ENCODE assay signal across 1 cellular context in the genomic region with DNA sequence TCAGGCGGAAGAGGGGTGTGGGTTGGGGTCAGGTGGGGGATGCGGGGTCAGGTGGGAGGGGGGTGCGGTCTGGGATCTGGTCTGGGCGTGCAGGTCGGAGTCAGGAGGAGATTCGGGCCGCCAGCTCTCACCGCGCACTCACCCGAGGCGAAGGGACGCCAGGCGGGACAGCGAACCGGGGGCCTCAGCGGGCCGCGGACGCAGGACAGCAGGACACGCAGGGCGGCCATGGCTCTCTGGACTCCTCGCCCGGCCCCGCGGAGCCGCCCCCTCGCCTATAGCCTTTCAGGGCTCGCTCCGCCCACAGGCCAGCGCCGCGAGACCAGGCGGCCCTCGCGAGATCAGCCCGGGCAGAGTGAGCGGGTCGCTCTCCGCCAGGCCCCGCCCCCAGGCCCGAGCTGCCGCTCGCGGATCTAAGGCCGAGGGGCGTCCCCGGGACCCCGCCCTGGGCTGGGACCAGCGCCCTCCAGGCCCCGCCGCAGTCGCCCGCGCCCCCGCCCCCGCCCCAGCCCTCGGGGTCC.
TF ChIP-seq lines count a peak whose summit lies in the region.

A gene (minus strand): TSS at position 251 of the 521 bp plus-strand sequence. CDS start 21 bp downstream, at position 230.

TF ChIP-seq in HEK293, 187 proteins besides CTCF, POLR2A, EP300 and RAD21 (continued from another document and continues in another):
- TF ChIP-seq, protein P1, sequence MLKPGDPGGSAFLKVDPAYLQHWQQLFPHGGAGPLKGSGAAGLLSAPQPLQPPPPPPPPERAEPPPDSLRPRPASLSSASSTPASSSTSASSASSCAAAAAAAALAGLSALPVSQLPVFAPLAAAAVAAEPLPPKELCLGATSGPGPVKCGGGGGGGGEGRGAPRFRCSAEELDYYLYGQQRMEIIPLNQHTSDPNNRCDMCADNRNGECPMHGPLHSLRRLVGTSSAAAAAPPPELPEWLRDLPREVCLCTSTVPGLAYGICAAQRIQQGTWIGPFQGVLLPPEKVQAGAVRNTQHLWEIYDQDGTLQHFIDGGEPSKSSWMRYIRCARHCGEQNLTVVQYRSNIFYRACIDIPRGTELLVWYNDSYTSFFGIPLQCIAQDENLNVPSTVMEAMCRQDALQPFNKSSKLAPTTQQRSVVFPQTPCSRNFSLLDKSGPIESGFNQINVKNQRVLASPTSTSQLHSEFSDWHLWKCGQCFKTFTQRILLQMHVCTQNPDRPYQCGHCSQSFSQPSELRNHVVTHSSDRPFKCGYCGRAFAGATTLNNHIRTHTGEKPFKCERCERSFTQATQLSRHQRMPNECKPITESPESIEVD (tag by site-specific recombination; IDR thresholded peaks at IDR 0.05), result no peak
- TF ChIP-seq, protein P2, sequence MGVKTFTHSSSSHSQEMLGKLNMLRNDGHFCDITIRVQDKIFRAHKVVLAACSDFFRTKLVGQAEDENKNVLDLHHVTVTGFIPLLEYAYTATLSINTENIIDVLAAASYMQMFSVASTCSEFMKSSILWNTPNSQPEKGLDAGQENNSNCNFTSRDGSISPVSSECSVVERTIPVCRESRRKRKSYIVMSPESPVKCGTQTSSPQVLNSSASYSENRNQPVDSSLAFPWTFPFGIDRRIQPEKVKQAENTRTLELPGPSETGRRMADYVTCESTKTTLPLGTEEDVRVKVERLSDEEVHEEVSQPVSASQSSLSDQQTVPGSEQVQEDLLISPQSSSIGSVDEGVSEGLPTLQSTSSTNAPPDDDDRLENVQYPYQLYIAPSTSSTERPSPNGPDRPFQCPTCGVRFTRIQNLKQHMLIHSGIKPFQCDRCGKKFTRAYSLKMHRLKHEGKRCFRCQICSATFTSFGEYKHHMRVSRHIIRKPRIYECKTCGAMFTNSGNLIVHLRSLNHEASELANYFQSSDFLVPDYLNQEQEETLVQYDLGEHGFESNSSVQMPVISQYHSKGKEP (tag by site-specific recombination; IDR thresholded peaks at IDR 0.05), result no peak
- TF ChIP-seq ZNF596 (tag by site-specific recombination; IDR thresholded peaks at IDR 0.05) (no peak), ZFP41 (tag by site-specific recombination; IDR thresholded peaks at IDR 0.05; ENCODE audit: borderline replicate concordance) (no peak), ZNF202 (tag by site-specific recombination; IDR thresholded peaks at IDR 0.05; ENCODE audit: borderline replicate concordance) (no peak), ZNF391 (tag by site-specific recombination; IDR thresholded peaks at IDR 0.05; ENCODE audit: borderline replicate concordance, low read depth) (0 out of 2 replicates have a peak, but pooled peaks have one; percentile 32), FEZF1 (tag by site-specific recombination; IDR thresholded peaks at IDR 0.05) (no peak), ZNF501 (tag by site-specific recombination; IDR thresholded peaks at IDR 0.05) (no peak), RBAK (tag by site-specific recombination; IDR thresholded peaks at IDR 0.05) (no peak), BCL11B (tag by site-specific recombination; IDR thresholded peaks at IDR 0.05; ENCODE audit: low read depth) (peak; percentile 94), ZNF157 (tag by site-specific recombination; IDR thresholded peaks at IDR 0.05) (no peak), ZNF10 (tag by site-specific recombination; IDR thresholded peaks at IDR 0.05) (no peak), ZNF404 (tag by site-specific recombination; IDR thresholded peaks at IDR 0.05) (no peak), ZNF394 (tag by site-specific recombination; IDR thresholded peaks at IDR 0.05; ENCODE audit: borderline replicate concordance) (no peak), ZNF530 (tag by site-specific recombination; IDR thresholded peaks at IDR 0.05; ENCODE audit: low read depth) (no peak), ZNF561 (tag by site-specific recombination; IDR thresholded peaks at IDR 0.05; ENCODE audit: borderline replicate concordance) (peak; percentile 51; the same call in 1 of the 2 replicates), KLF16 (tag by site-specific recombination; IDR thresholded peaks at IDR 0.05) (peak; percentile 97), ZNF521 (tag by site-specific recombination; IDR thresholded peaks at IDR 0.05) (no peak), ZNF114 (tag by site-specific recombination; IDR thresholded peaks at IDR 0.05) (no peak), ZNF600 (tag by site-specific recombination; IDR thresholded peaks at IDR 0.05) (no peak), ZNF223 (tag by site-specific recombination; IDR thresholded peaks at IDR 0.05) (no peak), ZNF426 (tag by site-specific recombination; IDR thresholded peaks at IDR 0.05) (no peak), ZNF677 (tag by site-specific recombination; IDR thresholded peaks at IDR 0.05) (no peak), ZFP69B (tag by site-specific recombination; IDR thresholded peaks at IDR 0.05) (no peak), ZNF19 (tag by site-specific recombination; IDR thresholded peaks at IDR 0.05; ENCODE audit: low read depth) (no peak), KLF9 (tag by site-specific recombination; IDR thresholded peaks at IDR 0.05; ENCODE audit: low read depth) (peak; percentile 90), ZNF658 (tag by site-specific recombination; IDR thresholded peaks at IDR 0.05) (no peak), ZNF473 (tag by site-specific recombination; IDR thresholded peaks at IDR 0.05) (no peak), SCRT2 (tag by site-specific recombination; IDR thresholded peaks at IDR 0.05) (no peak), KLF8 (tag by site-specific recombination; IDR thresholded peaks at IDR 0.05) (peak; percentile 85; the same call in 1 of the 2 replicates), ZNF514 (tag by site-specific recombination; IDR thresholded peaks at IDR 0.05) (no peak), ZNF335 (tag by site-specific recombination; conservative IDR thresholded peaks at IDR 0.05) (no peak; the same call in none of the 2 replicates), ZNF843 (tag by site-specific recombination; IDR thresholded peaks at IDR 0.05) (peak; percentile 26; the same call in 1 of the 2 replicates), ZNF2 (tag by site-specific recombination; IDR thresholded peaks at IDR 0.05) (no peak), ZNF585B (tag by site-specific recombination; IDR thresholded peaks at IDR 0.05) (no peak), ZNF624 (tag by site-specific recombination; IDR thresholded peaks at IDR 0.05) (no peak), YY2 (tag by site-specific recombination; IDR thresholded peaks at IDR 0.05) (peak; percentile 69), BCL11A (tag by site-specific recombination; IDR thresholded peaks at IDR 0.05; ENCODE audit: low read depth) (peak; percentile 53), ZBTB1 (tag by site-specific recombination; IDR thresholded peaks at IDR 0.05) (peak; percentile 64; the same call in 1 of the 2 replicates), ZNF184 (tag by site-specific recombination; IDR thresholded peaks at IDR 0.05) (no peak), EGR2 (tag by site-specific recombination; IDR thresholded peaks at IDR 0.05; ENCODE audit: low read depth) (peak; percentile 69)
- TF ChIP-seq, protein P3, sequence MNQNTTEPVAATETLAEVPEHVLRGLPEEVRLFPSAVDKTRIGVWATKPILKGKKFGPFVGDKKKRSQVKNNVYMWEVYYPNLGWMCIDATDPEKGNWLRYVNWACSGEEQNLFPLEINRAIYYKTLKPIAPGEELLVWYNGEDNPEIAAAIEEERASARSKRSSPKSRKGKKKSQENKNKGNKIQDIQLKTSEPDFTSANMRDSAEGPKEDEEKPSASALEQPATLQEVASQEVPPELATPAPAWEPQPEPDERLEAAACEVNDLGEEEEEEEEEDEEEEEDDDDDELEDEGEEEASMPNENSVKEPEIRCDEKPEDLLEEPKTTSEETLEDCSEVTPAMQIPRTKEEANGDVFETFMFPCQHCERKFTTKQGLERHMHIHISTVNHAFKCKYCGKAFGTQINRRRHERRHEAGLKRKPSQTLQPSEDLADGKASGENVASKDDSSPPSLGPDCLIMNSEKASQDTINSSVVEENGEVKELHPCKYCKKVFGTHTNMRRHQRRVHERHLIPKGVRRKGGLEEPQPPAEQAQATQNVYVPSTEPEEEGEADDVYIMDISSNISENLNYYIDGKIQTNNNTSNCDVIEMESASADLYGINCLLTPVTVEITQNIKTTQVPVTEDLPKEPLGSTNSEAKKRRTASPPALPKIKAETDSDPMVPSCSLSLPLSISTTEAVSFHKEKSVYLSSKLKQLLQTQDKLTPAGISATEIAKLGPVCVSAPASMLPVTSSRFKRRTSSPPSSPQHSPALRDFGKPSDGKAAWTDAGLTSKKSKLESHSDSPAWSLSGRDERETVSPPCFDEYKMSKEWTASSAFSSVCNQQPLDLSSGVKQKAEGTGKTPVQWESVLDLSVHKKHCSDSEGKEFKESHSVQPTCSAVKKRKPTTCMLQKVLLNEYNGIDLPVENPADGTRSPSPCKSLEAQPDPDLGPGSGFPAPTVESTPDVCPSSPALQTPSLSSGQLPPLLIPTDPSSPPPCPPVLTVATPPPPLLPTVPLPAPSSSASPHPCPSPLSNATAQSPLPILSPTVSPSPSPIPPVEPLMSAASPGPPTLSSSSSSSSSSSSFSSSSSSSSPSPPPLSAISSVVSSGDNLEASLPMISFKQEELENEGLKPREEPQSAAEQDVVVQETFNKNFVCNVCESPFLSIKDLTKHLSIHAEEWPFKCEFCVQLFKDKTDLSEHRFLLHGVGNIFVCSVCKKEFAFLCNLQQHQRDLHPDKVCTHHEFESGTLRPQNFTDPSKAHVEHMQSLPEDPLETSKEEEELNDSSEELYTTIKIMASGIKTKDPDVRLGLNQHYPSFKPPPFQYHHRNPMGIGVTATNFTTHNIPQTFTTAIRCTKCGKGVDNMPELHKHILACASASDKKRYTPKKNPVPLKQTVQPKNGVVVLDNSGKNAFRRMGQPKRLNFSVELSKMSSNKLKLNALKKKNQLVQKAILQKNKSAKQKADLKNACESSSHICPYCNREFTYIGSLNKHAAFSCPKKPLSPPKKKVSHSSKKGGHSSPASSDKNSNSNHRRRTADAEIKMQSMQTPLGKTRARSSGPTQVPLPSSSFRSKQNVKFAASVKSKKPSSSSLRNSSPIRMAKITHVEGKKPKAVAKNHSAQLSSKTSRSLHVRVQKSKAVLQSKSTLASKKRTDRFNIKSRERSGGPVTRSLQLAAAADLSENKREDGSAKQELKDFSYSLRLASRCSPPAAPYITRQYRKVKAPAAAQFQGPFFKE (tag by site-specific recombination; IDR thresholded peaks at IDR 0.05; ENCODE audit: borderline replicate concordance), result no peak
- TF ChIP-seq, protein P4, sequence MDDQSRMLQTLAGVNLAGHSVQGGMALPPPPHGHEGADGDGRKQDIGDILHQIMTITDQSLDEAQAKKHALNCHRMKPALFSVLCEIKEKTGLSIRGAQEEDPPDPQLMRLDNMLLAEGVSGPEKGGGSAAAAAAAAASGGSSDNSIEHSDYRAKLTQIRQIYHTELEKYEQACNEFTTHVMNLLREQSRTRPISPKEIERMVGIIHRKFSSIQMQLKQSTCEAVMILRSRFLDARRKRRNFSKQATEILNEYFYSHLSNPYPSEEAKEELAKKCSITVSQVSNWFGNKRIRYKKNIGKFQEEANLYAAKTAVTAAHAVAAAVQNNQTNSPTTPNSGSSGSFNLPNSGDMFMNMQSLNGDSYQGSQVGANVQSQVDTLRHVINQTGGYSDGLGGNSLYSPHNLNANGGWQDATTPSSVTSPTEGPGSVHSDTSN (CRISPR knock-in tag; IDR thresholded peaks at IDR 0.05), result no peak
- TF ChIP-seq, protein P5, sequence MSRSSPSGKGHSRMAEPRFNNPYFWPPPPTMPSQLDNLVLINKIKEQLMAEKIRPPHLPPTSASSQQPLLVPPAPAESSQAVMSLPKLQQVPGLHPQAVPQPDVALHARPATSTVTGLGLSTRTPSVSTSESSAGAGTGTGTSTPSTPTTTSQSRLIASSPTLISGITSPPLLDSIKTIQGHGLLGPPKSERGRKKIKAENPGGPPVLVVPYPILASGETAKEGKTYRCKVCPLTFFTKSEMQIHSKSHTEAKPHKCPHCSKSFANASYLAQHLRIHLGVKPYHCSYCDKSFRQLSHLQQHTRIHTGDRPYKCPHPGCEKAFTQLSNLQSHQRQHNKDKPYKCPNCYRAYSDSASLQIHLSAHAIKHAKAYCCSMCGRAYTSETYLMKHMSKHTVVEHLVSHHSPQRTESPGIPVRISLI (tag by site-specific recombination; IDR thresholded peaks at IDR 0.05), result no peak
- TF ChIP-seq, protein P6, sequence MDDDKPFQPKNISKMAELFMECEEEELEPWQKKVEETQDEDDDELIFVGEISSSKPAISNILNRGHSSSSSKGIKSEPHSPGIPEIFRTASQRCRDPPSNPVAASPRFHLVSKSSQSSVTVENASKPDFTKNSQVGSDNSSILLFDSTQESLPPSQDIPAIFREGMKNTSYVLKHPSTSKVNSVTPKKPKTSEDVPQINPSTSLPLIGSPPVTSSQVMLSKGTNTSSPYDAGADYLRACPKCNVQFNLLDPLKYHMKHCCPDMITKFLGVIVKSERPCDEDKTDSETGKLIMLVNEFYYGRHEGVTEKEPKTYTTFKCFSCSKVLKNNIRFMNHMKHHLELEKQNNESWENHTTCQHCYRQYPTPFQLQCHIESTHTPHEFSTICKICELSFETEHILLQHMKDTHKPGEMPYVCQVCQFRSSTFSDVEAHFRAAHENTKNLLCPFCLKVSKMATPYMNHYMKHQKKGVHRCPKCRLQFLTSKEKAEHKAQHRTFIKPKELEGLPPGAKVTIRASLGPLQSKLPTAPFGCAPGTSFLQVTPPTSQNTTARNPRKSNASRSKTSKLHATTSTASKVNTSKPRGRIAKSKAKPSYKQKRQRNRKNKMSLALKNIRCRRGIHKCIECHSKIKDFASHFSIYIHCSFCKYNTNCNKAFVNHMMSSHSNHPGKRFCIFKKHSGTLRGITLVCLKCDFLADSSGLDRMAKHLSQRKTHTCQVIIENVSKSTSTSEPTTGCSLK (tag by site-specific recombination; IDR thresholded peaks at IDR 0.05), result no peak
- TF ChIP-seq, protein P7, sequence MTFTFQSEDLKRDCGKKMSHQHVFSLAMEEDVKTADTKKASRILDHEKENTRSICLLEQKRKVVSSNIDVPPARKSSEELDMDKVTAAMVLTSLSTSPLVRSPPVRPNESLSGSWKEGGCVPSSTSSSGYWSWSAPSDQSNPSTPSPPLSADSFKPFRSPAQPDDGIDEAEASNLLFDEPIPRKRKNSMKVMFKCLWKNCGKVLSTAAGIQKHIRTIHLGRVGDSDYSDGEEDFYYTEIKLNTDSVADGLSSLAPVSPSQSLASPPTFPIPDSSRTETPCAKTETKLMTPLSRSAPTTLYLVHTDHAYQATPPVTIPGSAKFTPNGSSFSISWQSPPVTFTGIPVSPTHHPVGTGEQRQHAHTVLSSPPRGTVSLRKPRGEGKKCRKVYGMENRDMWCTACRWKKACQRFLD (tag by site-specific recombination; IDR thresholded peaks at IDR 0.05), result no peak
- TF ChIP-seq, protein P8, sequence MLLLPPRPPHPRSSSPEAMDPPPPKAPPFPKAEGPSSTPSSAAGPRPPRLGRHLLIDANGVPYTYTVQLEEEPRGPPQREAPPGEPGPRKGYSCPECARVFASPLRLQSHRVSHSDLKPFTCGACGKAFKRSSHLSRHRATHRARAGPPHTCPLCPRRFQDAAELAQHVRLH (tag by site-specific recombination; IDR thresholded peaks at IDR 0.05), result no peak
- TF ChIP-seq, protein P9, sequence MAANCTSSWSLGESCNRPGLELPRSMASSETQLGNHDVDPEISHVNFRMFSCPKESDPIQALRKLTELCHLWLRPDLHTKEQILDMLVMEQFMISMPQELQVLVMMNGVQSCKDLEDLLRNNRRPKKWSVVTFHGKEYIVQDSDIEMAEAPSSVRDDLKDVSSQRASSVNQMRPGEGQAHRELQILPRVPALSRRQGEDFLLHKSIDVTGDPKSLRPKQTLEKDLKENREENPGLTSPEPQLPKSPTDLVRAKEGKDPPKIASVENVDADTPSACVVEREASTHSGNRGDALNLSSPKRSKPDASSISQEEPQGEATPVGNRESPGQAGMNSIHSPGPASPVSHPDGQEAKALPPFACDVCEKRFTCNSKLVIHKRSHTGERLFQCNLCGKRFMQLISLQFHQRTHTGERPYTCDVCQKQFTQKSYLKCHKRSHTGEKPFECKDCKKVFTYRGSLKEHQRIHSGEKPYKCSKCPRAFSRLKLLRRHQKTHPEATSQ (tag by site-specific recombination; IDR thresholded peaks at IDR 0.05), result no peak
